In the genomic region with DNA sequence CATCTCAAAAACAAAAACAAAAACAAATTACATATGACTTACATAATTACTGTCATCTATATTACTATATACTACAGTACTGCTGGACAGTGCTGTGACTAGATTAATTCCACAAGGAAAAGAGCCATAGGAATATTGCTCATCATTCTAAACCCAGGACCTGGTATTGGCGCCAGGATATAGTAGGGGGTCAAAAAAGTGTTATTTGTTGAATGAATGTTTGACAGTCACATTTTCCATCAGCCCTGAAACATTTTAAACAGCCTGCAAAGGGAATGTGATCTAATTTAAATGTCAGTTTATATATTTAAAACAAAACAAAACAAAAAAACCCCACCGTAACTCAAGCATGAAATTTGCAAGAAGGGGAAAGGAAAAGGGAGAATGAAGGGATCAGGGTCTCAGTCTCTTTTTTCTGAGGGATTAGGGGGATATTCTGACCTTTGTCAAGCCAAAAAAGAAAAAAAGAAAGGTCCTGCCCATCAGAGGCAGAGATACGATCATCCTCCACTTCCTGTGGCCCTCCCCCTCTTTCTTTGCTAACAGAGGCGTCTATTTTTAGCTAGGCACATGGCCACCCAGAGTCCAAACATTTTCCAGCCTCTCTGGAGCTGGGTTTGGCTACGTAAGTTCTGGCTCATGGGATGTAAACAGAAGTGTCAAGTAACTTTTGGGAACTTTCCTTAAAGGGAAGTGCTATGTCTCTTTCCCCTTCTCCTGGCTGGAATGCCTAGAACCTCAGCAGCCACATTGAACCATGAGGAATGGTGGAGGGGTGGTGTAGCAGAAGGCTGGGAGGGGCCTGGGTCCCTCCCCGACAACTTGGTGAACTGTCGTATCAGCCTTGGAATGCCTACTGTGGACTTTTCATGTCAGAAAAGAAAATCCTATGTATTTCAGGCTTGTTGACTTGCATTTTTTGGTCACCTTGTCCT, we compare ENCODE assay signal across 8 cellular contexts. TPM values are rescaled to one million over a fixed set of nuclear protein-coding genes. Genes with fewer than 3 reads are reported as not detected.
DNase-seq lines count a peak whose midpoint lies in the region; ATAC-seq, FAIRE-seq and TF ChIP-seq lines count a peak whose summit lies in the region.

No MANE protein-coding gene starts in this region.

- H3K4me1 ChIP-seq in right cardiac atrium (ENCODE audit: control insufficient read depth, insufficient read depth, low read length): peaks cover 6% of the 10 kb centered on the region
- H3K4me1 ChIP-seq in small intestine (ENCODE audit: control insufficient read depth in 2 of 2, insufficient read depth in 1 of 2, low read depth in 1 of 2, low read length in 1 of 2): no peaks in the 10 kb centered on the region
- no peaks in the 10 kb centered on the region for H3K4me1 ChIP-seq in Karpas-422 (ENCODE audit: low read length)

- H3K27ac ChIP-seq in adipose tissue (ENCODE audit: low read depth, low read length) (peak overlapping the region; percentile 65), right cardiac atrium (ENCODE audit: low read length) (peak overlapping the region; percentile 70), small intestine (ENCODE audit: low read depth in 1 of 2, low read length in 1 of 2) (peak overlapping the region in 1 of 2 donors; percentile 84), Karpas-422 (ENCODE audit: low read length) (no peak overlapping the region)

- H4K20me1 ChIP-seq in Karpas-422 (ENCODE audit: insufficient read depth, low read depth, low read length): no peaks in the 10 kb centered on the region

- peak; percentile 90 for ATAC-seq in right cardiac atrium
- no peak for ATAC-seq in GM21825 (IDR thresholded peaks at IDR 0.05; ENCODE audit: unreplicated experiment)

- intact Hi-C loops in right cardiac atrium (cut with DNase I): loop anchor here in 3 of 4 donors (10.0 kb wide), 1 partner anchor 126 kb away; no protein-coding TSS in a partner anchor

- H3K9ac ChIP-seq in Karpas-422 (ENCODE audit: low read length): no peak overlapping the region

- H3K4me3 ChIP-seq in right cardiac atrium (ENCODE audit: low read length): peak overlapping the region; percentile 19
- no peak overlapping the region for H3K4me3 ChIP-seq in small intestine (ENCODE audit: low read depth in 1 of 2, low read length in 2 of 2)
- H3K4me3 ChIP-seq in Karpas-422 (ENCODE audit: low read length): no peak overlapping the region

- no peak; the same call in 1 of the 2 replicates for TF ChIP-seq CTCF in AG09319 (IDR thresholded peaks at IDR 0.05; ENCODE audit: low read depth, low read length)

- WGBS in adipose tissue, 3 donors: 34 to 49% (median 45%) methylated on average over 7 of the region's 7 CpGs
- 31% methylated on average over 7 of the region's 7 CpGs for WGBS in right cardiac atrium
- 49 to 80% (median 60%) methylated on average over 7 of the region's 7 CpGs for WGBS in small intestine, 3 donors

- H3K27me3 ChIP-seq in right cardiac atrium (ENCODE audit: control insufficient read depth, insufficient read depth) (no peaks in the 10 kb centered on the region), small intestine (ENCODE audit: control insufficient read depth in 2 of 2, insufficient read depth in 2 of 2, low read length in 2 of 2) (no peaks in the 10 kb centered on the region), Karpas-422 (ENCODE audit: low read length) (no peaks in the 10 kb centered on the region)

- H2AFZ ChIP-seq in Karpas-422 (ENCODE audit: low read length): no peak overlapping the region

- H3K9me3 ChIP-seq in right cardiac atrium (ENCODE audit: control insufficient read depth, low read length) (no peaks in the 10 kb centered on the region), small intestine (ENCODE audit: control insufficient read depth, low read depth) (no peaks in the 10 kb centered on the region), Karpas-422 (ENCODE audit: low read length) (no peaks in the 10 kb centered on the region)

- H3K9me2 ChIP-seq in Karpas-422 (replicated peaks; ENCODE audit: insufficient read depth, low read length): no peaks in the 10 kb centered on the region

- DNase-seq in AG09319 (ENCODE audit: extremely low read depth, low read depth) (peak; percentile 95), HTR-8/SVneo (ENCODE audit: insufficient read length, low spot score) (peak; percentile 63), right cardiac atrium (peak; percentile 64 to 77 (median 74)), small intestine (peak; percentile 9), Karpas-422 (no peak), NCI-H345 treated with DMSO at 0.1 percent for 48 hours (lab: John Stamatoyannopoulos, UW; ENCODE audit: unreplicated experiment) (no peak)

- H3K4me2 ChIP-seq in Karpas-422 (ENCODE audit: low read depth, low read length, poor library complexity, severe bottlenecking): no peak overlapping the region

- H3K36me3 ChIP-seq in small intestine (ENCODE audit: control insufficient read depth in 2 of 2, insufficient read depth in 2 of 2, low read length in 2 of 2) (peaks cover 0 to 3% of the 10 kb centered on the region in 2 donors), Karpas-422 (ENCODE audit: insufficient read depth, low read length) (no peaks in the 10 kb centered on the region)

- no peaks in the 10 kb centered on the region for H3K79me2 ChIP-seq in Karpas-422 (ENCODE audit: low read length)

- FAIRE-seq in HTR-8/SVneo (lab: Jason Lieb, UNC) (no peak), small intestine (lab: Jason Lieb, UNC) (no peak)

RNA-seq across cellular contexts. Expression of gene DLG5, which starts 44.6 kb away (rescaled TPM):
- polyA plus RNA-seq in adipose tissue (10 to 100 TPM; 10.2 to 17.2 (median 14.1) TPM), right cardiac atrium (6.6 TPM), small intestine (10 to 100 TPM in 1 of 3 donors, 1 to 10 TPM in 2; 7.8 to 13.9 (median 8.9) TPM)
- 10 to 100 TPM; 10.9 to 14.3 (median 12.6) TPM for total RNA-seq in right cardiac atrium
- total RNA-seq in Karpas-422 (2014; rRNA removed; shearing (Covaris generic); ENCODE audit: low replicate concordance): 0.19 and 0.43 TPM in 2 replicates

RNA-seq across cellular contexts. Expression of gene POLR3A, which starts 58.2 kb away (rescaled TPM):
- polyA plus RNA-seq in adipose tissue (1 to 10 TPM; 3.0 to 4.9 (median 4.3) TPM), right cardiac atrium (3.9 TPM), small intestine (1 to 10 TPM; 4.3 to 6.5 (median 6.3) TPM)
- total RNA-seq in right cardiac atrium: 10 to 100 TPM in 1 of 4 donors, 1 to 10 TPM in 3; 8.2 to 10.2 (median 9.2) TPM
- total RNA-seq in Karpas-422 (2014; rRNA removed; shearing (Covaris generic); ENCODE audit: low replicate concordance): 17.7 and 25.5 TPM in 2 replicates

Comparison
In these comparisons a context has a peak if more than half of its experiments do, and no peak if none do; other contexts are left out.
1. DNase-seq: peak in AG09319 (single experiment), HTR-8/SVneo (single experiment), right cardiac atrium (3 of 3) and small intestine (single experiment); none in Karpas-422 (single experiment) and NCI-H345 treated with DMSO at 0.1 percent for 48 hours (single experiment).